9 cellular contexts compared by ENCODE assay signal in the genomic region with DNA sequence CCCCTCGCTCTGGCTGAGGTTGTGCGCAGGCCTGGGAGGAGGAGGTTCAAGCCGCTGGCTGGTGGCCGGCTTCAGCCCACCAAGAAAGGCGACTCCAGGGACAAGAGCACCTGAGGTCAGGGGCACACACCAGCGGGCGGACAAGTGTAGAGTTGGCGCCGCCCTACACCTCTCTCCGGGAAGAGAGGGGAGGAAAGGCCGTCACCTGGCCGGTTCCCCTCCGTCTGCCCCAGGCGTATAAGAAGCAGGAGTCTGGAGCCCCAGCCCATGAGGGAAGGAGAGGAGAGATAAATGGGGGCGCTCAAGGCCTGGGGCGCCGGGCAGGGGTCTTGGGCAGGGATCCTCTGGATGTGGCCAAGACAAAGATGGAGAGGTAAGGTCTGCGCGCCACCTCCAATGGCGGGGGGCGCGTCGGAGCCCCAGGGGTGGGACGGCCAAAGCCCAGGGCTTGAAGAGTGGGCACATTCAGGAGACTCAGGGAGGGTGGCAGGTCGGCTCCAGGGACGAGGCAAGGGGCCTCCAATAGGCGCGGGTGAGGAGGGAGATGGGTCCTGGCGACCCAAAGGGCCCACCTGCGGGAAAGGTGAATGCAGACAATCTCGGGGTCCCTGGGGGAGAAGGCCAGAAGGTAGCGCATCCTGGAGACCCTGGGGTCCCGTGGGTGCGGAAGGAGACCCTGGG. TPM values are rescaled to one million over a fixed set of nuclear protein-coding genes. Genes with fewer than 3 reads are reported as not detected.
A peak's percentile ranks its signal among the peaks of the same experiment; 100 is the strongest.
DNase-seq lines count a peak whose midpoint lies in the region; ATAC-seq and TF ChIP-seq lines count a peak whose summit lies in the region.
"Had no signal": no experiment of that assay in that cellular context is flagged by ENCODE, and none has a peak within 500 bp of the region (broad histone marks: within the 10 kb centered on the region; RNA-seq: fewer than 3 reads in every experiment).

No MANE protein-coding gene starts in this region.

- peaks cover 3% of the 10 kb centered on the region for H3K4me1 Mint-ChIP-seq in activated CD4-positive, alpha-beta T cell treated with anti-CD3 and anti-CD28 coated beads for 36 hours
- H3K4me1 Mint-ChIP-seq in WTC11: peaks cover 25% of the 10 kb centered on the region
- peaks cover 15% of the 10 kb centered on the region for H3K4me1 Mint-ChIP-seq in stimulated activated effector memory CD8-positive, alpha-beta T cell treated with anti-CD3 and anti-CD28 coated beads, Interleukin-12 subunit alpha, Interleukin-12 subunit beta, amount 100 ng/mL, for 72 hours

- H3K4me3 Mint-ChIP-seq in activated CD4-positive, alpha-beta T cell treated with anti-CD3 and anti-CD28 coated beads for 36 hours: peak overlapping the region; percentile 28
- H3K4me3 Mint-ChIP-seq in WTC11: peak overlapping the region; percentile 92
- H3K4me3 Mint-ChIP-seq in stimulated activated effector memory CD8-positive, alpha-beta T cell treated with anti-CD3 and anti-CD28 coated beads, Interleukin-12 subunit alpha, Interleukin-12 subunit beta, amount 100 ng/mL, for 72 hours: peak overlapping the region; percentile 61

- intact Hi-C loops in activated CD4-positive, alpha-beta T cell treated with anti-CD3 and anti-CD28 coated beads for 36 hours (cut with DNase I, micrococcal nuclease): loop anchor here in 1 of 2 experiments (2.0 to 5.0 kb wide), 2 partner anchors 63 to 122 kb away; no protein-coding TSS in a partner anchor

- POLR2A ChIA-PET in activated CD4-positive, alpha-beta T cell treated with anti-CD3 and anti-CD28 coated beads for 36 hours (lab: Charles Lee): no interaction called here
- POLR2A ChIA-PET in WTC11 (lab: Charles Lee): no interaction called here

- no peak for ATAC-seq in activated CD4-positive, alpha-beta T cell treated with anti-CD3 and anti-CD28 coated beads for 36 hours
- ATAC-seq in WTC11: peak; percentile 40
- ATAC-seq in stimulated activated effector memory CD8-positive, alpha-beta T cell treated with anti-CD3 and anti-CD28 coated beads, Interleukin-12 subunit alpha, Interleukin-12 subunit beta, amount 100 ng/mL, for 72 hours: no peak
- ATAC-seq in HG03469 (IDR thresholded peaks at IDR 0.05; ENCODE audit: unreplicated experiment): no peak
- ATAC-seq: sciatic nerve had no signal

- DNase-seq in activated CD4-positive, alpha-beta T cell treated with anti-CD3 and anti-CD28 coated beads for 36 hours: no peak
- DNase-seq in activated CD4-positive, alpha-beta T cell treated with anti-CD3 and anti-CD28 coated beads, Interleukin-2, amount 50 U/mL, for 1 hour: no peak
- DNase-seq in WTC11 (ENCODE audit: low spot score): peak; percentile 44
- peak; percentile 29 for DNase-seq in iPS-NIHi11 (ENCODE audit: low spot score)
- no peak for DNase-seq in stimulated activated effector memory CD8-positive, alpha-beta T cell treated with anti-CD3 and anti-CD28 coated beads, Interleukin-12 subunit alpha, Interleukin-12 subunit beta, amount 100 ng/mL, for 72 hours (ENCODE audit: low spot score in 2 of 2)
- DNase-seq in NOMO-1 treated with DMSO at 0.1 percent for 48 hours (lab: John Stamatoyannopoulos, UW; ENCODE audit: unreplicated experiment): no peak
- no peak for DNase-seq in OCI-M2 (lab: John Stamatoyannopoulos, UW; ENCODE audit: unreplicated experiment)

- CTCF ChIA-PET in activated CD4-positive, alpha-beta T cell treated with anti-CD3 and anti-CD28 coated beads for 36 hours (lab: Charles Lee): interaction anchor here (0.7 kb wide), 1 partner anchor 77 kb away, joined by 3 read pairs; no protein-coding TSS in a partner anchor
- CTCF ChIA-PET in WTC11 (lab: Charles Lee): interaction anchor here (0.7 to 1.2 kb wide), 8 partner anchors 9 to 231 kb away, joined by 3 to 14 read pairs (median 4); a partner anchor contains a TSS

- no peak overlapping the region for H3K27ac Mint-ChIP-seq in activated CD4-positive, alpha-beta T cell treated with anti-CD3 and anti-CD28 coated beads for 36 hours
- no peak overlapping the region for H3K27ac Mint-ChIP-seq in WTC11
- H3K27ac Mint-ChIP-seq in stimulated activated effector memory CD8-positive, alpha-beta T cell treated with anti-CD3 and anti-CD28 coated beads, Interleukin-12 subunit alpha, Interleukin-12 subunit beta, amount 100 ng/mL, for 72 hours: no peak overlapping the region

- H3K36me3 Mint-ChIP-seq in activated CD4-positive, alpha-beta T cell treated with anti-CD3 and anti-CD28 coated beads for 36 hours (ENCODE audit: low read depth): no peaks in the 10 kb centered on the region
- H3K36me3 Mint-ChIP-seq in WTC11: no peaks in the 10 kb centered on the region
- H3K36me3 Mint-ChIP-seq in stimulated activated effector memory CD8-positive, alpha-beta T cell treated with anti-CD3 and anti-CD28 coated beads, Interleukin-12 subunit alpha, Interleukin-12 subunit beta, amount 100 ng/mL, for 72 hours: no peaks in the 10 kb centered on the region

- no peak for TF ChIP-seq CTCF in WTC11 (IDR thresholded peaks at IDR 0.05)

- H3K27me3 Mint-ChIP-seq in activated CD4-positive, alpha-beta T cell treated with anti-CD3 and anti-CD28 coated beads for 36 hours: peaks cover 56% of the 10 kb centered on the region
- H3K27me3 Mint-ChIP-seq in WTC11 (ENCODE audit: low read depth): peaks cover 65% of the 10 kb centered on the region

- no peaks in the 10 kb centered on the region for H3K9me3 Mint-ChIP-seq in activated CD4-positive, alpha-beta T cell treated with anti-CD3 and anti-CD28 coated beads for 36 hours (ENCODE audit: low read depth)
- no peaks in the 10 kb centered on the region for H3K9me3 Mint-ChIP-seq in WTC11
- no peaks in the 10 kb centered on the region for H3K9me3 Mint-ChIP-seq in stimulated activated effector memory CD8-positive, alpha-beta T cell treated with anti-CD3 and anti-CD28 coated beads, Interleukin-12 subunit alpha, Interleukin-12 subunit beta, amount 100 ng/mL, for 72 hours

TF ChIP-seq in WTC11, 78 proteins besides CTCF, POLR2A, EP300 and RAD21:
- TF ChIP-seq, protein P1, sequence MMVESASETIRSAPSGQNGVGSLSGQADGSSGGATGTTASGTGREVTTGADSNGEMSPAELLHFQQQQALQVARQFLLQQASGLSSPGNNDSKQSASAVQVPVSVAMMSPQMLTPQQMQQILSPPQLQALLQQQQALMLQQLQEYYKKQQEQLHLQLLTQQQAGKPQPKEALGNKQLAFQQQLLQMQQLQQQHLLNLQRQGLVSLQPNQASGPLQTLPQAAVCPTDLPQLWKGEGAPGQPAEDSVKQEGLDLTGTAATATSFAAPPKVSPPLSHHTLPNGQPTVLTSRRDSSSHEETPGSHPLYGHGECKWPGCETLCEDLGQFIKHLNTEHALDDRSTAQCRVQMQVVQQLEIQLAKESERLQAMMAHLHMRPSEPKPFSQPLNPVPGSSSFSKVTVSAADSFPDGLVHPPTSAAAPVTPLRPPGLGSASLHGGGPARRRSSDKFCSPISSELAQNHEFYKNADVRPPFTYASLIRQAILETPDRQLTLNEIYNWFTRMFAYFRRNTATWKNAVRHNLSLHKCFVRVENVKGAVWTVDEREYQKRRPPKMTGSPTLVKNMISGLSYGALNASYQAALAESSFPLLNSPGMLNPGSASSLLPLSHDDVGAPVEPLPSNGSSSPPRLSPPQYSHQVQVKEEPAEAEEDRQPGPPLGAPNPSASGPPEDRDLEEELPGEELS (CRISPR knock-in tag; IDR thresholded peaks at IDR 0.05): no peak
- TF ChIP-seq, protein P2, sequence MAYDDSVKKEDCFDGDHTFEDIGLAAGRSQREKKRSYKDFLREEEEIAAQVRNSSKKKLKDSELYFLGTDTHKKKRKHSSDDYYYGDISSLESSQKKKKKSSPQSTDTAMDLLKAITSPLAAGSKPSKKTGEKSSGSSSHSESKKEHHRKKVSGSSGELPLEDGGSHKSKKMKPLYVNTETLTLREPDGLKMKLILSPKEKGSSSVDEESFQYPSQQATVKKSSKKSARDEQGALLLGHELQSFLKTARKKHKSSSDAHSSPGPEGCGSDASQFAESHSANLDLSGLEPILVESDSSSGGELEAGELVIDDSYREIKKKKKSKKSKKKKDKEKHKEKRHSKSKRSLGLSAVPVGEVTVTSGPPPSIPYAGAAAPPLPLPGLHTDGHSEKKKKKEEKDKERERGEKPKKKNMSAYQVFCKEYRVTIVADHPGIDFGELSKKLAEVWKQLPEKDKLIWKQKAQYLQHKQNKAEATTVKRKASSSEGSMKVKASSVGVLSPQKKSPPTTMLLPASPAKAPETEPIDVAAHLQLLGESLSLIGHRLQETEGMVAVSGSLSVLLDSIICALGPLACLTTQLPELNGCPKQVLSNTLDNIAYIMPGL (CRISPR knock-in tag; IDR thresholded peaks at IDR 0.05): peak; percentile 28; the same call in 1 of the 2 replicates

RNA-seq across cellular contexts. Expression of a gene that starts 0.8 kb away (rescaled TPM):
- not detected for total RNA-seq in activated CD4-positive, alpha-beta T cell treated with anti-CD3 and anti-CD28 coated beads for 36 hours
- 24.8 to 27.4 TPM (median 27.3 TPM) in 3 replicates for total RNA-seq in WTC11 (2021)

Comparison
In these comparisons a context has a peak if more than half of its experiments do, and no peak if none do; other contexts are left out.
1. DNase-seq: peak in WTC11 (single experiment) and iPS-NIHi11 (single experiment); none in activated CD4-positive, alpha-beta T cell treated with anti-CD3 and anti-CD28 coated beads for 36 hours (single experiment), activated CD4-positive, alpha-beta T cell treated with anti-CD3 and anti-CD28 coated beads, Interleukin-2, amount 50 U/mL, for 1 hour (single experiment), stimulated activated effector memory CD8-positive, alpha-beta T cell treated with anti-CD3 and anti-CD28 coated beads, Interleukin-12 subunit alpha, Interleukin-12 subunit beta, amount 100 ng/mL, for 72 hours (0 of 2), NOMO-1 treated with DMSO at 0.1 percent for 48 hours (single experiment) and OCI-M2 (single experiment).
2. H3K4me3 Mint-ChIP-seq: peak in every context shown above with its lines; median percentile 92 in WTC11; 61 in stimulated activated effector memory CD8-positive, alpha-beta T cell treated with anti-CD3 and anti-CD28 coated beads, Interleukin-12 subunit alpha, Interleukin-12 subunit beta, amount 100 ng/mL, for 72 hours; 28 in activated CD4-positive, alpha-beta T cell treated with anti-CD3 and anti-CD28 coated beads for 36 hours.
3. RNA of a gene that starts 0.8 kb away (total RNA-seq): 24.8 to 27.4 TPM in WTC11; not detected in activated CD4-positive, alpha-beta T cell treated with anti-CD3 and anti-CD28 coated beads for 36 hours; every median in the first group is over 10 times any median in the second.